Comparison of ENCODE assay signal across 8 cellular contexts in the genomic region with DNA sequence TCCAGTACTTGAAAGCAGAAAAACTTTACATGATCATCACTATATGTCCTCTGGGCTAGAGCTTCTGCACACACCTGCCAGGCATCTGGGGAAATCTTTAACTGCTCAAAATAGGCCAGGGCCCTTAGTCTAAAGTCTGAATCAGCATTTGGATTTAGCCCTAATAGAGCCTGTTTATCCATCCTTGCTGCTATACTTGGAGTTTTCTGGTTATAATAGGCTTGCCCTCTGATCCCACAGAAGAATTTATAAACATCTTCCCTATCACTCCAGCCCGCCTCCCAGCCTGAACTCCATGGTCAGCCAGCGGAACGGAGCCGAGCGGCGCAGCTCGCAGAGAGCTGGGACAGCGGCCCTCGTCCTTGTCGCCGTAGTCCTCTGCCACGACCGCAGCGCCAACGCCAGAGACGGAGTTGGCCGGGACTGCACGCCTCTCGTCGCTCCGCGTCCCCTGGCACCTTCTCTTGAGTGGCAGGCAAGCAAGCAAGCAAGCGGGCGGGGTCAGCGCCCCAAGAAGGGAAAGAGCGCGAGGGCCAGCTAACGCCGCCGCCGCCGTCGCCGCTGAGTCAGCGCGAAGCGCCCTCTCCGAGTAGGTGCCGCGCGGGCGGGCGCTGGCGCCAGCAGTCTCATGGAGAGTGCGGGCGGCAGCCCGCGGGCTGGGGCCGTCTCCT. TPM values are rescaled to one million over a fixed set of nuclear protein-coding genes. Genes with fewer than 3 reads are reported as not detected.
A peak's percentile ranks its signal among the peaks of the same experiment; 100 is the strongest.
DNase-seq lines count a peak whose midpoint lies in the region; ATAC-seq and TF ChIP-seq lines count a peak whose summit lies in the region.

No MANE protein-coding gene starts in this region.

- H3K27me3 ChIP-seq in endodermal cell (ENCODE audit: control insufficient read depth, insufficient read depth, low read length, poor library complexity, severe bottlenecking), result peaks cover 30% of the 10 kb centered on the region
- peaks cover 0 to 6% of the 10 kb centered on the region in 2 experiments for H3K27me3 ChIP-seq in mesenchymal stem cell (ENCODE audit: control insufficient read depth in 1 of 2, insufficient read depth in 1 of 2, low read length in 2 of 2)

- no peak for TF ChIP-seq POLR2A in GM18505 (IDR thresholded peaks at IDR 0.05; ENCODE audit: borderline replicate concordance, extremely low read depth, insufficient read depth, insufficient read length)

- H2BK15ac ChIP-seq in mesenchymal stem cell (ENCODE audit: low read depth, poor library complexity, severe bottlenecking), result no peak overlapping the region

- in situ Hi-C loops in GM13977 (cut with MboI; ENCODE audit: low pct_unique_long_range_greater_than_20kb, low sequenced_read_pairs, unreplicated experiment), result no loop called here

- H2BK12ac ChIP-seq in mesenchymal stem cell (ENCODE audit: low read length in 2 of 2), result peak overlapping the region; percentile 29 to 92

- H4K8ac ChIP-seq in mesenchymal stem cell (ENCODE audit: low read length), result peak overlapping the region; percentile 70

- no peaks in the 10 kb centered on the region for H3K36me3 ChIP-seq in endodermal cell (ENCODE audit: control insufficient read depth, insufficient read depth, low read length)
- H3K36me3 ChIP-seq in mesenchymal stem cell (ENCODE audit: control insufficient read depth in 1 of 2, insufficient read depth in 2 of 2, low read depth in 1 of 2, low read length in 2 of 2), result no peaks in the 10 kb centered on the region

- H3K27ac ChIP-seq in endodermal cell (ENCODE audit: low read depth, low read length), result no peak overlapping the region
- H3K27ac ChIP-seq in mesenchymal stem cell (ENCODE audit: low read length, poor library complexity, severe bottlenecking), result peak overlapping the region; percentile 10

- H2BK5ac ChIP-seq in mesenchymal stem cell (ENCODE audit: low read depth, low read length, poor library complexity, severe bottlenecking), result no peak overlapping the region

- H3K9me3 ChIP-seq in endodermal cell (ENCODE audit: control insufficient read depth, low read length), result peaks cover 13% of the 10 kb centered on the region
- peaks cover 30% of the 10 kb centered on the region for H3K9me3 ChIP-seq in mesenchymal stem cell (ENCODE audit: control insufficient read depth, low read length)

- H3K4ac ChIP-seq in mesenchymal stem cell (ENCODE audit: low read depth in 1 of 2, low read length in 2 of 2), result peak overlapping the region; percentile 54 to 66

- TF ChIP-seq CTCF in GM13977 (IDR thresholded peaks at IDR 0.05; ENCODE audit: extremely low read depth, insufficient read depth, missing control alignments) (no peak), endodermal cell (conservative IDR thresholded peaks at IDR 0.05) (peak; percentile 57)

- peak overlapping the region in 1 of 2 experiments; percentile 75 for H3K23ac ChIP-seq in mesenchymal stem cell (ENCODE audit: low read length in 2 of 2)

- no peaks in the 10 kb centered on the region for H3K36me3 Mint-ChIP-seq in activated CD8-positive, alpha-beta T cell treated with anti-CD3 and anti-CD28 coated beads, Interleukin-2, amount 10 ng/mL, durations not matched to agents 7 days and 5 days (ENCODE audit: low read depth)
- no peaks in the 10 kb centered on the region for H3K36me3 Mint-ChIP-seq in endodermal cell (ENCODE audit: low read depth)

- H3K4me1 ChIP-seq in endodermal cell (ENCODE audit: control insufficient read depth, insufficient read depth, low read length) (no peaks in the 10 kb centered on the region), mesenchymal stem cell (ENCODE audit: control insufficient read depth, insufficient read depth, low read depth, low read length) (no peaks in the 10 kb centered on the region)

- H2AK5ac ChIP-seq in mesenchymal stem cell (ENCODE audit: low read length, severe bottlenecking), result no peak overlapping the region

- peak overlapping the region in 1 of 2 experiments; percentile 68 for H3K14ac ChIP-seq in mesenchymal stem cell (ENCODE audit: low read length in 2 of 2)

- H3K9ac ChIP-seq in endodermal cell (ENCODE audit: extremely low read depth, low read length, poor library complexity, severe bottlenecking) (peak overlapping the region; percentile 26), mesenchymal stem cell (ENCODE audit: low read length) (peak overlapping the region; percentile 79)

- H3K27me3 Mint-ChIP-seq in activated CD8-positive, alpha-beta T cell treated with anti-CD3 and anti-CD28 coated beads, Interleukin-2, amount 10 ng/mL, durations not matched to agents 7 days and 5 days (ENCODE audit: low read depth), result peaks cover 22% of the 10 kb centered on the region
- H3K27me3 Mint-ChIP-seq in endodermal cell (ENCODE audit: insufficient read depth), result peaks cover 32% of the 10 kb centered on the region

- CTCF ChIA-PET in activated CD8-positive, alpha-beta T cell treated with anti-CD3 and anti-CD28 coated beads, Interleukin-2, amount 10 ng/mL, durations not matched to agents 7 days and 5 days (lab: Charles Lee), result interaction anchor here (1.1 kb wide), 1 partner anchor 30 kb away, joined by 3 read pairs; no protein-coding TSS in a partner anchor

- H2AFZ ChIP-seq in mesenchymal stem cell (ENCODE audit: low read depth, low read length), result peak overlapping the region; percentile 94

- H3K79me1 ChIP-seq in mesenchymal stem cell (replicated peaks; ENCODE audit: low read length, poor library complexity, severe bottlenecking), result no peaks in the 10 kb centered on the region

- peak; percentile 93 for ATAC-seq in activated CD8-positive, alpha-beta T cell treated with anti-CD3 and anti-CD28 coated beads, Interleukin-2, amount 10 ng/mL, durations not matched to agents 7 days and 5 days
- ATAC-seq in GM18505 (IDR thresholded peaks at IDR 0.05; ENCODE audit: unreplicated experiment) (no peak), GM19395 (IDR thresholded peaks at IDR 0.05; ENCODE audit: unreplicated experiment) (no peak)

- no peaks in the 10 kb centered on the region for H3K9me3 Mint-ChIP-seq in activated CD8-positive, alpha-beta T cell treated with anti-CD3 and anti-CD28 coated beads, Interleukin-2, amount 10 ng/mL, durations not matched to agents 7 days and 5 days (ENCODE audit: insufficient read depth)
- peaks cover 10% of the 10 kb centered on the region for H3K9me3 Mint-ChIP-seq in endodermal cell

- POLR2A ChIA-PET in activated CD8-positive, alpha-beta T cell treated with anti-CD3 and anti-CD28 coated beads, Interleukin-2, amount 10 ng/mL, durations not matched to agents 7 days and 5 days (lab: Charles Lee), result interaction anchor here (0.6 kb wide), 1 partner anchor 1853 kb away, joined by 4 read pairs; no protein-coding TSS in a partner anchor

- H3K18ac ChIP-seq in mesenchymal stem cell (ENCODE audit: low read depth in 1 of 2, low read length in 2 of 2), result peak overlapping the region; percentile 78 to 96

- 0 to 4% methylated on average over 16 to 49 of the region's 49 CpGs for WGBS in endodermal cell (ENCODE audit: insufficient coverage in 1 of 2, insufficient read length in 1 of 2), 2 experiments
- under 1% methylated on average over 44 of the region's 49 CpGs for WGBS in mesenchymal stem cell

- H3K4me3 ChIP-seq in endodermal cell (ENCODE audit: low read length) (peak overlapping the region; percentile 70), mesenchymal stem cell (ENCODE audit: insufficient read depth in 1 of 2, low read depth in 1 of 2, low read length in 2 of 2) (peak overlapping the region; percentile 64 to 84)

- peak; percentile 29 for DNase-seq in GM13977 (ENCODE audit: low spot score)
- DNase-seq in NCI-H2227 (lab: John Stamatoyannopoulos, UW; ENCODE audit: unreplicated experiment), result peak; percentile 88
- DNase-seq in activated CD8-positive, alpha-beta T cell treated with anti-CD3 and anti-CD28 coated beads, Interleukin-2, amount 10 ng/mL, durations not matched to agents 7 days and 5 days, result peak; percentile 51
- peak; percentile 95 for DNase-seq in endodermal cell
- peak; percentile 80 for DNase-seq in mesenchymal stem cell
- DNase-seq in stimulated activated CD8-positive, alpha-beta memory T cell treated with anti-CD3 and anti-CD28 coated beads, Interleukin-12 subunit alpha, Interleukin-12 subunit beta, amount 100 ng/mL, for 1 hour (ENCODE audit: low read depth), result peak; percentile 17

- no peak overlapping the region for H2BK120ac ChIP-seq in mesenchymal stem cell (ENCODE audit: low read depth, low read length)

- peaks cover 8% of the 10 kb centered on the region for H3K4me1 Mint-ChIP-seq in activated CD8-positive, alpha-beta T cell treated with anti-CD3 and anti-CD28 coated beads, Interleukin-2, amount 10 ng/mL, durations not matched to agents 7 days and 5 days (ENCODE audit: low read depth)
- peaks cover 5% of the 10 kb centered on the region for H3K4me1 Mint-ChIP-seq in endodermal cell

- peak overlapping the region; percentile 76 for H3K4me2 ChIP-seq in mesenchymal stem cell (ENCODE audit: low read length, poor library complexity, severe bottlenecking)

- no peak overlapping the region for H3K27ac Mint-ChIP-seq in activated CD8-positive, alpha-beta T cell treated with anti-CD3 and anti-CD28 coated beads, Interleukin-2, amount 10 ng/mL, durations not matched to agents 7 days and 5 days
- peak overlapping the region; percentile 89 for H3K27ac Mint-ChIP-seq in endodermal cell

- H3K4me3 Mint-ChIP-seq in activated CD8-positive, alpha-beta T cell treated with anti-CD3 and anti-CD28 coated beads, Interleukin-2, amount 10 ng/mL, durations not matched to agents 7 days and 5 days, result peak overlapping the region; percentile 57
- peak overlapping the region; percentile 66 for H3K4me3 Mint-ChIP-seq in endodermal cell

- peak overlapping the region; percentile 88 for H4K91ac ChIP-seq in mesenchymal stem cell (ENCODE audit: low read length)

RNA-seq across cellular contexts. Expression of gene ASIP, which starts 25.4 kb away (rescaled TPM):
- total RNA-seq in activated CD8-positive, alpha-beta T cell treated with anti-CD3 and anti-CD28 coated beads, Interleukin-2, amount 10 ng/mL, durations not matched to agents 7 days and 5 days, result not detected
- total RNA-seq in endodermal cell, result not detected
- polyA plus RNA-seq in endodermal cell (2013, experiment 1 of 2), result not detected
- not detected for polyA plus RNA-seq in endodermal cell (2013, experiment 2 of 2)
- 0.21 TPM for polyA plus RNA-seq in mesenchymal stem cell (2013, experiment 1 of 2)
- polyA plus RNA-seq in mesenchymal stem cell (2013, experiment 2 of 2), result 0.14 TPM

Comparison
In these comparisons a context has a peak if more than half of its experiments do, and no peak if none do; other contexts are left out.
1. DNase-seq: peak in every context shown above with its lines; median percentile 95 in endodermal cell; 88 in NCI-H2227; 80 in mesenchymal stem cell; 51 in activated CD8-positive, alpha-beta T cell treated with anti-CD3 and anti-CD28 coated beads, Interleukin-2, amount 10 ng/mL, durations not matched to agents 7 days and 5 days; 29 in GM13977; 17 in stimulated activated CD8-positive, alpha-beta memory T cell treated with anti-CD3 and anti-CD28 coated beads, Interleukin-12 subunit alpha, Interleukin-12 subunit beta, amount 100 ng/mL, for 1 hour.